ENCODE assay signal across 29 cellular contexts in genomic region chr10:123378302-123378701, GRCh38.
DNase-seq lines count a peak whose midpoint lies in the region; ATAC-seq, FAIRE-seq and TF ChIP-seq lines count a peak whose summit lies in the region.
"Had no signal": no experiment of that assay in that cellular context is flagged by ENCODE, and none has a peak within 500 bp of the region (broad histone marks: within the 10 kb centered on the region; RNA-seq: fewer than 3 reads in every experiment).

No MANE protein-coding gene starts in this region.

- no peaks in the 10 kb centered on the region for H3K27me3 Mint-ChIP-seq in activated T-helper 17 cell treated with anti-CD3 and anti-CD28 coated beads, Interleukin-2, amount 50 U/mL, for 72 hours

- intact Hi-C loops in right lobe of liver (cut with DNase I): no loop called here
- intact Hi-C loops in HepG2 (cut with micrococcal nuclease; ENCODE audit: unreplicated experiment): no loop called here
- intact Hi-C loops in PC-9 (cut with micrococcal nuclease; ENCODE audit: unreplicated experiment): no loop called here
- intact Hi-C loops in spleen (cut with DNase I; ENCODE audit: low total_unique reads): no loop called here
- intact Hi-C loops in left colon (cut with DNase I, micrococcal nuclease): no loop called here

- H3K4me2 ChIP-seq in HepG2 (ENCODE audit: low read depth, low read length) (no peak overlapping the region), PC-9 (peak overlapping the region; percentile 19)
- H3K4me2 ChIP-seq: BLaER1 had no signal

- peaks cover 0 to 15% (median 0%) of the 10 kb centered on the region in 4 donors for H3K4me1 ChIP-seq in right lobe of liver
- peaks cover 17% of the 10 kb centered on the region for H3K4me1 ChIP-seq in HepG2 (ENCODE audit: insufficient read depth, low read length)
- peaks cover 12% of the 10 kb centered on the region; the same call in 1 of the 2 replicates for H3K4me1 ChIP-seq in PC-9 (replicated peaks; ENCODE audit: insufficient read depth)
- H3K4me1 ChIP-seq in spleen: no peaks in the 10 kb centered on the region

- POLR2A ChIA-PET in HepG2 (lab: Yijun Ruan, JAX): no interaction called here
- POLR2A ChIA-PET in PC-9 (lab: Charles Lee; ENCODE audit: unreplicated experiment): no interaction called here

- H3K9ac ChIP-seq in HepG2 (ENCODE audit: insufficient read depth, low read depth, low read length): no peak overlapping the region
- H3K9ac ChIP-seq: BLaER1 had no signal

- H3K27ac Mint-ChIP-seq in activated T-helper 17 cell treated with anti-CD3 and anti-CD28 coated beads, Interleukin-2, amount 50 U/mL, for 72 hours: no peak overlapping the region
- H3K27ac Mint-ChIP-seq: CD14-positive monocyte; CD4-positive, alpha-beta memory T cell; CD4-positive, CD25-positive, alpha-beta regulatory T cell; CD8-positive, alpha-beta memory T cell had no signal

- peak; percentile 22 to 54 (median 42) for ATAC-seq in right lobe of liver
- no peak; the same call in 2 of the 3 replicates for ATAC-seq in HepG2
- no peak for ATAC-seq in left colon
- ATAC-seq in HG03025 (IDR thresholded peaks at IDR 0.05; ENCODE audit: low FRiP score, unreplicated experiment): no peak
- ATAC-seq in activated T-helper 17 cell treated with anti-CD3 and anti-CD28 coated beads, Interleukin-2, amount 50 U/mL, for 72 hours (replicated peaks): no peak
- ATAC-seq: GM12878 had no signal

- H4K20me1 ChIP-seq in HepG2 (ENCODE audit: insufficient read depth, low read length): no peaks in the 10 kb centered on the region
- H4K20me1 ChIP-seq in PC-9 (ENCODE audit: insufficient read depth): no peaks in the 10 kb centered on the region
- H4K20me1 ChIP-seq: BLaER1 had no signal

- TF ChIP-seq CTCF in right lobe of liver (IDR thresholded peaks at IDR 0.05): no peak
- TF ChIP-seq CTCF in HepG2 (CRISPR knock-in tag; IDR thresholded peaks at IDR 0.05): no peak
- TF ChIP-seq CTCF in PC-9 (conservative IDR thresholded peaks at IDR 0.05): no peak
- TF ChIP-seq CTCF in bronchial epithelial cell (IDR thresholded peaks at IDR 0.05; ENCODE audit: insufficient read depth, low read length, severe bottlenecking): no peak
- TF ChIP-seq CTCF in spleen (IDR thresholded peaks at IDR 0.05 in 8 of 11, conservative IDR thresholded peaks at IDR 0.05 in 3 of 11): no peak

- WGBS in right lobe of liver (ENCODE audit: insufficient coverage, low coverage, low lambda C conversion rate, missing lambda C conversion rate): no CpG with 5 or more reads among the region's 2 CpGs
- WGBS in HepG2 (ENCODE audit: low lambda C conversion rate): 67% methylated on average over 1 of the region's 2 CpGs
- 86 to 100% (median 93%) methylated on average over 2 of the region's 2 CpGs for WGBS in spleen, 5 donors

- CTCF ChIA-PET in HepG2 (lab: Yijun Ruan, JAX; ENCODE audit: low intra/inter-chr PET ratio, low total read pairs): no interaction called here
- CTCF ChIA-PET in PC-9 (lab: Charles Lee): no interaction called here

- DNase-seq in right lobe of liver: no peak
- no peak for DNase-seq in HepG2 (ENCODE audit: low spot score)
- DNase-seq in PC-9: no peak
- DNase-seq in bronchial epithelial cell (ENCODE audit: low read depth): no peak
- peak; percentile 25 for DNase-seq in spleen
- DNase-seq in left colon: no peak
- DNase-seq: 8988T; ACHN; BE2C; C1 segment of cervical spinal cord; CD4-positive, alpha-beta memory T cell; CD4-positive, CD25-positive, alpha-beta regulatory T cell; CD8-positive, alpha-beta memory T cell; COR-L47; DMS 273 treated with DMSO at 0.1 percent for 48 hours; DMS153; DMS53; DMS79; DND-41; EL; GDM1 had no signal

- in situ Hi-C loops in HepG2 (cut with HindIII; ENCODE audit: extremely low pct_ligation_motif_present, low pct_unique_long_range_greater_than_20kb): loop anchor here (5.0 kb wide), 1 partner anchor 246 kb away; no protein-coding TSS in a partner anchor

- no peak overlapping the region for H3K4me3 Mint-ChIP-seq in activated T-helper 17 cell treated with anti-CD3 and anti-CD28 coated beads, Interleukin-2, amount 50 U/mL, for 72 hours
- H3K4me3 Mint-ChIP-seq: CD14-positive monocyte; CD4-positive, alpha-beta memory T cell; CD4-positive, CD25-positive, alpha-beta regulatory T cell; CD8-positive, alpha-beta memory T cell had no signal

- no peaks in the 10 kb centered on the region for H3K36me3 Mint-ChIP-seq in activated T-helper 17 cell treated with anti-CD3 and anti-CD28 coated beads, Interleukin-2, amount 50 U/mL, for 72 hours (ENCODE audit: low read depth)
- H3K36me3 Mint-ChIP-seq: CD14-positive monocyte had no signal

- H2AFZ ChIP-seq in HepG2 (ENCODE audit: low read length): no peak overlapping the region
- H2AFZ ChIP-seq in PC-9: no peak overlapping the region

- H3K4me1 Mint-ChIP-seq in activated T-helper 17 cell treated with anti-CD3 and anti-CD28 coated beads, Interleukin-2, amount 50 U/mL, for 72 hours: no peaks in the 10 kb centered on the region
- H3K4me1 Mint-ChIP-seq: CD14-positive monocyte; CD4-positive, CD25-positive, alpha-beta regulatory T cell; CD8-positive, alpha-beta memory T cell had no signal

- H3K4me3 ChIP-seq in right lobe of liver: no peak overlapping the region
- H3K4me3 ChIP-seq in HepG2 (replicated peaks in 1 of 3; ENCODE audit: insufficient read depth in 1 of 3, low read depth in 2 of 3, low read length in 3 of 3): no peak overlapping the region
- no peak overlapping the region for H3K4me3 ChIP-seq in PC-9
- H3K4me3 ChIP-seq in bronchial epithelial cell (ENCODE audit: low read depth, low read length): no peak overlapping the region
- H3K4me3 ChIP-seq in spleen: no peak overlapping the region
- H3K4me3 ChIP-seq: BLaER1, GM12878 had no signal

- no peaks in the 10 kb centered on the region for H3K9me2 ChIP-seq in PC-9 (ENCODE audit: insufficient read depth)

- no peaks in the 10 kb centered on the region for H3K36me3 ChIP-seq in right lobe of liver
- no peaks in the 10 kb centered on the region for H3K36me3 ChIP-seq in HepG2 (replicated peaks in 1 of 2; ENCODE audit: control insufficient read depth in 1 of 2, insufficient read depth in 2 of 2, low read length in 2 of 2)
- no peaks in the 10 kb centered on the region for H3K36me3 ChIP-seq in PC-9 (ENCODE audit: low read depth)
- H3K36me3 ChIP-seq in bronchial epithelial cell (ENCODE audit: control insufficient read depth, insufficient read depth, low read length): no peaks in the 10 kb centered on the region
- no peaks in the 10 kb centered on the region for H3K36me3 ChIP-seq in spleen
- H3K36me3 ChIP-seq: BE2C had no signal

- FAIRE-seq in HepG2 (lab: Jason Lieb, UNC): no peak
- peak; percentile 36 for FAIRE-seq in bronchial epithelial cell (lab: Jason Lieb, UNC)
- FAIRE-seq: A204.1, GM12878, GM12892, GM18507 had no signal

- H3K9me3 Mint-ChIP-seq in activated T-helper 17 cell treated with anti-CD3 and anti-CD28 coated beads, Interleukin-2, amount 50 U/mL, for 72 hours: no peaks in the 10 kb centered on the region
- H3K9me3 Mint-ChIP-seq: CD8-positive, alpha-beta memory T cell had no signal

- no peaks in the 10 kb centered on the region for H3F3A ChIP-seq in PC-9 (ENCODE audit: insufficient read depth, low read depth)

- BruUV-seq in HepG2 (replicated peaks; lab: Mats Ljungman, UMichigan) (no TSS peak), PC-9 (replicated peaks; lab: Mats Ljungman, UMichigan) (no TSS peak)

- H3K27me3 ChIP-seq in right lobe of liver: no peaks in the 10 kb centered on the region
- H3K27me3 ChIP-seq in HepG2 (ENCODE audit: control insufficient read depth in 1 of 2, insufficient read depth in 2 of 2, low read length in 2 of 2): peaks cover 2 to 10% of the 10 kb centered on the region in 2 experiments; a peak in 3 of 5 replicates
- no peaks in the 10 kb centered on the region for H3K27me3 ChIP-seq in PC-9 (ENCODE audit: insufficient read depth, low read depth)
- no peaks in the 10 kb centered on the region for H3K27me3 ChIP-seq in bronchial epithelial cell (ENCODE audit: control insufficient read depth, insufficient read depth, low read length)
- no peaks in the 10 kb centered on the region for H3K27me3 ChIP-seq in spleen (replicated peaks in 1 of 7)
- H3K27me3 ChIP-seq: BE2C, BLaER1 had no signal

- TF ChIP-seq RAD21 in HepG2 (CRISPR knock-in tag; IDR thresholded peaks at IDR 0.05): no peak

- TF ChIP-seq POLR2A in right lobe of liver (IDR thresholded peaks at IDR 0.05) (no peak), HepG2 (IDR thresholded peaks at IDR 0.05; ENCODE audit: insufficient read depth in 1 of 2, low read depth in 2 of 2, low read length in 2 of 2) (no peak), spleen (IDR thresholded peaks at IDR 0.05) (no peak)

- H3K27ac ChIP-seq in right lobe of liver: no peak overlapping the region
- H3K27ac ChIP-seq in HepG2 (ENCODE audit: extremely low read length, insufficient read depth, low read length): no peak overlapping the region
- H3K27ac ChIP-seq in PC-9: no peak overlapping the region
- H3K27ac ChIP-seq in spleen: no peak overlapping the region
- H3K27ac ChIP-seq: BLaER1 had no signal

- no peak for TF ChIP-seq EP300 in HepG2 (IDR thresholded peaks at IDR 0.05; ENCODE audit: low read depth in 2 of 2, low read length in 2 of 2)
- no peak for TF ChIP-seq EP300 in HepG2 (CRISPR knock-in tag; IDR thresholded peaks at IDR 0.05; ENCODE audit: borderline replicate concordance)

- no peaks in the 10 kb centered on the region for H3K79me2 ChIP-seq in HepG2 (ENCODE audit: insufficient read depth, low read length)
- H3K79me2 ChIP-seq in PC-9 (ENCODE audit: low read depth): no peaks in the 10 kb centered on the region

- no peaks in the 10 kb centered on the region for H3K9me3 ChIP-seq in right lobe of liver
- no peaks in the 10 kb centered on the region for H3K9me3 ChIP-seq in HepG2 (ENCODE audit: low read length)
- no peaks in the 10 kb centered on the region for H3K9me3 ChIP-seq in PC-9 (ENCODE audit: insufficient read depth, low read depth)
- no peaks in the 10 kb centered on the region for H3K9me3 ChIP-seq in spleen
- H3K9me3 ChIP-seq: BE2C had no signal

TF ChIP-seq in HepG2, 621 proteins besides CTCF, POLR2A, EP300 and RAD21 (continues in another document):
- TF ChIP-seq KAT7 (CRISPR knock-in tag; IDR thresholded peaks at IDR 0.05; ENCODE audit: borderline replicate concordance): no peak

Comparison
In these comparisons a context has a peak if more than half of its experiments do, and no peak if none do; other contexts are left out.
1. ATAC-seq: peak in right lobe of liver (4 of 4); none in HepG2 (single experiment), left colon (single experiment), HG03025 (single experiment) and activated T-helper 17 cell treated with anti-CD3 and anti-CD28 coated beads, Interleukin-2, amount 50 U/mL, for 72 hours (single experiment).